In genomic region chr4:156711196-156711590, GRCh38 we compare ENCODE assay signal across 26 cellular contexts.
"Had no signal": no experiment of that assay in that cellular context is flagged by ENCODE, and none has a peak within 500 bp of the region (broad histone marks: within the 10 kb centered on the region; RNA-seq: fewer than 3 reads in every experiment).

No MANE protein-coding gene starts in this region.

- H3K36me3 Mint-ChIP-seq: immature natural killer cell; naive thymus-derived CD4-positive, alpha-beta T cell; natural killer cell treated with Interleukin-12 subunit alpha and Interleukin-12 subunit beta and Interleukin-15 and Interleukin-18, amount 100 ng/mL, for 72 hours; stimulated activated effector memory CD8-positive, alpha-beta T cell treated with anti-CD3 and anti-CD28 coated beads, Interleukin-12 subunit alpha, Interleukin-12 subunit beta, amount 100 ng/mL, for 72 hours had no signal

- H3K4me3 Mint-ChIP-seq: immature natural killer cell; naive thymus-derived CD4-positive, alpha-beta T cell; natural killer cell treated with Interleukin-12 subunit alpha and Interleukin-12 subunit beta and Interleukin-15 and Interleukin-18, amount 100 ng/mL, for 72 hours; stimulated activated effector memory CD8-positive, alpha-beta T cell treated with anti-CD3 and anti-CD28 coated beads, Interleukin-12 subunit alpha, Interleukin-12 subunit beta, amount 100 ng/mL, for 72 hours; stimulated activated naive CD8-positive, alpha-beta T cell treated with anti-CD3 and anti-CD28 coated beads, Interleukin-15, Interleukin-2, amounts not matched to agents 100 ng/mL and 50 ng/mL, for 24 hours had no signal

- H3K4me3 ChIP-seq: left ventricle myocardium inferior, lung, mucosa of descending colon, ovary, prostate gland, skin epidermis, spleen, suprapubic skin, transverse colon, upper lobe of right lung had no signal

- H3K27ac Mint-ChIP-seq: immature natural killer cell; naive thymus-derived CD4-positive, alpha-beta T cell; natural killer cell treated with Interleukin-12 subunit alpha and Interleukin-12 subunit beta and Interleukin-15 and Interleukin-18, amount 100 ng/mL, for 72 hours; stimulated activated effector memory CD8-positive, alpha-beta T cell treated with anti-CD3 and anti-CD28 coated beads, Interleukin-12 subunit alpha, Interleukin-12 subunit beta, amount 100 ng/mL, for 72 hours; stimulated activated naive CD8-positive, alpha-beta T cell treated with anti-CD3 and anti-CD28 coated beads, Interleukin-15, Interleukin-2, amounts not matched to agents 100 ng/mL and 50 ng/mL, for 24 hours had no signal

- ATAC-seq: mucosa of descending colon; naive thymus-derived CD4-positive, alpha-beta T cell; natural killer cell treated with Interleukin-12 subunit alpha and Interleukin-12 subunit beta and Interleukin-15 and Interleukin-18, amount 100 ng/mL, for 72 hours; right cardiac atrium; sciatic nerve; stimulated activated effector memory CD8-positive, alpha-beta T cell treated with anti-CD3 and anti-CD28 coated beads, Interleukin-12 subunit alpha, Interleukin-12 subunit beta, amount 100 ng/mL, for 72 hours; upper lobe of right lung had no signal

- H3K36me3 ChIP-seq: left ventricle myocardium inferior, ovary, prostate gland, spleen, suprapubic skin, transverse colon, upper lobe of right lung had no signal

- H3K4me1 ChIP-seq: left ventricle myocardium inferior, prostate gland, spleen, suprapubic skin, transverse colon, upper lobe of right lung had no signal

- DNase-seq: hypothalamus; immature natural killer cell; kidney; left ventricle myocardium inferior; midbrain; mucosa of descending colon; naive thymus-derived CD4-positive, alpha-beta T cell; ovary; posterior cingulate gyrus; retina; right cardiac atrium; spleen; stimulated activated CD4-positive, alpha-beta T cell treated with anti-CD3 and anti-CD28 coated beads, Interleukin-4, amount 100 ng/mL, for 24 hours; stimulated activated naive CD4-positive, alpha-beta T cell; transverse colon; upper lobe of right lung had no signal

- H3K27me3 ChIP-seq: ovary, spleen, suprapubic skin, transverse colon, upper lobe of right lung had no signal

- H3K27me3 Mint-ChIP-seq: naive thymus-derived CD4-positive, alpha-beta T cell; natural killer cell treated with Interleukin-12 subunit alpha and Interleukin-12 subunit beta and Interleukin-15 and Interleukin-18, amount 100 ng/mL, for 72 hours; stimulated activated naive CD8-positive, alpha-beta T cell treated with anti-CD3 and anti-CD28 coated beads, Interleukin-15, Interleukin-2, amounts not matched to agents 100 ng/mL and 50 ng/mL, for 24 hours had no signal

- H3K9me3 Mint-ChIP-seq: stimulated activated naive CD8-positive, alpha-beta T cell treated with anti-CD3 and anti-CD28 coated beads, Interleukin-15, Interleukin-2, amounts not matched to agents 100 ng/mL and 50 ng/mL, for 24 hours had no signal

- H3K9me3 ChIP-seq: left ventricle myocardium inferior, mucosa of descending colon, ovary, prostate gland, spleen, suprapubic skin, transverse colon, upper lobe of right lung had no signal

- FAIRE-seq: islet of Langerhans, kidney, urothelium cell line had no signal

- H3K27ac ChIP-seq: left ventricle myocardium inferior, ovary, prostate gland, skin epidermis, spleen, suprapubic skin, transverse colon, upper lobe of right lung had no signal

- H3K4me1 Mint-ChIP-seq: immature natural killer cell; naive thymus-derived CD4-positive, alpha-beta T cell; stimulated activated effector memory CD8-positive, alpha-beta T cell treated with anti-CD3 and anti-CD28 coated beads, Interleukin-12 subunit alpha, Interleukin-12 subunit beta, amount 100 ng/mL, for 72 hours had no signal
